ENCODE assay signal across 24 cellular contexts in genomic region chr11:75591371-75591770, GRCh38.
"Had no signal": no experiment of that assay in that cellular context is flagged by ENCODE, and none has a peak within 500 bp of the region (broad histone marks: within the 10 kb centered on the region; RNA-seq: fewer than 3 reads in every experiment).

No MANE protein-coding gene starts in this region.

- H3K36me3 Mint-ChIP-seq: activated CD8-positive, alpha-beta memory T cell treated with anti-CD3 and anti-CD28 coated beads, Interleukin-2, amount 10 ng/mL, durations not matched to agents 7 days and 5 days; activated naive CD4-positive, alpha-beta T cell treated with anti-CD3 and anti-CD28 coated beads, Interleukin-2, amount 50 U/mL, for 24 hours; T-cell had no signal

- H3K4me3 ChIP-seq: breast epithelium had no signal

- ATAC-seq: activated CD8-positive, alpha-beta memory T cell treated with anti-CD3 and anti-CD28 coated beads, Interleukin-2, amount 10 ng/mL, durations not matched to agents 7 days and 5 days; T-cell had no signal

- H3K9ac ChIP-seq: KMS-11 had no signal

- H3K27ac ChIP-seq: breast epithelium, KMS-11 had no signal

- H3K9me3 Mint-ChIP-seq: activated B cell treated with CpG ODN at 0.5 μM for 24 hours; activated CD4-positive, alpha-beta T cell treated with anti-CD3 and anti-CD28 coated beads, Interleukin-2, amount 10 ng/mL, durations not matched to agents 24 days and 14 days; activated naive CD4-positive, alpha-beta T cell treated with anti-CD3 and anti-CD28 coated beads, Interleukin-2, amount 50 U/mL, for 24 hours; activated T-cell treated with anti-CD3 and anti-CD28 coated beads, Interleukin-2, amount 50 U/mL, for 24 hours; activated T-helper 1 cell treated with anti-CD3 and anti-CD28 coated beads, Interleukin-12 subunit alpha, Interleukin-12 subunit beta, Interleukin-2, Interleukin-4 antibody, amounts not matched to agents 30 ng/mL and 10 ng/mL and 1 ng/mL, durations not matched to agents 14 hours and 24 hours and 36 hours; T-cell had no signal

- H3K27me3 Mint-ChIP-seq: activated naive CD4-positive, alpha-beta T cell treated with anti-CD3 and anti-CD28 coated beads, Interleukin-2, amount 50 U/mL, for 24 hours; activated T-cell treated with anti-CD3 and anti-CD28 coated beads, Interleukin-2, amount 50 U/mL, for 24 hours had no signal

- H3K27me3 ChIP-seq: breast epithelium had no signal

- H3K4me2 ChIP-seq: KMS-11 had no signal

- H3K4me3 Mint-ChIP-seq: activated B cell treated with CpG ODN at 0.5 μM for 24 hours; activated CD4-positive, alpha-beta T cell treated with anti-CD3 and anti-CD28 coated beads, Interleukin-2, amount 10 ng/mL, durations not matched to agents 24 days and 14 days; activated CD8-positive, alpha-beta memory T cell treated with anti-CD3 and anti-CD28 coated beads, Interleukin-2, amount 10 ng/mL, durations not matched to agents 7 days and 5 days; activated naive CD4-positive, alpha-beta T cell treated with anti-CD3 and anti-CD28 coated beads, Interleukin-2, amount 50 U/mL, for 24 hours; activated T-cell treated with anti-CD3 and anti-CD28 coated beads, Interleukin-2, amount 50 U/mL, for 24 hours; activated T-helper 1 cell treated with anti-CD3 and anti-CD28 coated beads, Interleukin-12 subunit alpha, Interleukin-12 subunit beta, Interleukin-2, Interleukin-4 antibody, amounts not matched to agents 30 ng/mL and 10 ng/mL and 1 ng/mL, durations not matched to agents 14 hours and 24 hours and 36 hours; T-cell had no signal

- H3K4me1 ChIP-seq: breast epithelium had no signal

- DNase-seq: activated B cell treated with CpG ODN at 0.5 μM for 24 hours; activated CD4-positive, alpha-beta T cell treated with anti-CD3 and anti-CD28 coated beads for 1 hour; activated CD4-positive, alpha-beta T cell treated with anti-CD3 and anti-CD28 coated beads, Interleukin-2, amount 10 ng/mL, durations not matched to agents 24 days and 14 days; activated CD4-positive, alpha-beta T cell treated with anti-CD3 and anti-CD28 coated beads, Interleukin-2, amount 50 U/mL, for 48 hours; activated CD8-positive, alpha-beta memory T cell treated with anti-CD3 and anti-CD28 coated beads, Interleukin-2, amount 10 ng/mL, durations not matched to agents 7 days and 5 days; activated effector memory CD4-positive, alpha-beta T cell treated with Interleukin-2 at 50 U/mL for 16 hours; activated naive CD4-positive, alpha-beta T cell; activated T-cell treated with anti-CD3 and anti-CD28 coated beads, Interleukin-2, amount 50 U/mL, for 24 hours; aorta; NCI-H1417 treated with DMSO at 0.1 percent for 48 hours; NCI-H1694; NCI-H2081; NCI-H2171; NCI-H2227 treated with DMSO at 0.1 percent for 48 hours; NCI-H446 treated with DMSO at 0.1 percent for 48 hours; NCI-H526 treated with DMSO at 0.1 percent for 48 hours; SHP77 treated with DMSO at 0.1 percent for 48 hours; T-cell; T-helper 2 cell; T1000 had no signal

- H3K36me3 ChIP-seq: breast epithelium had no signal

- H3K9me3 ChIP-seq: breast epithelium had no signal

- H3K27ac Mint-ChIP-seq: activated B cell treated with CpG ODN at 0.5 μM for 24 hours; activated CD4-positive, alpha-beta T cell treated with anti-CD3 and anti-CD28 coated beads, Interleukin-2, amount 10 ng/mL, durations not matched to agents 24 days and 14 days; activated CD8-positive, alpha-beta memory T cell treated with anti-CD3 and anti-CD28 coated beads, Interleukin-2, amount 10 ng/mL, durations not matched to agents 7 days and 5 days; activated naive CD4-positive, alpha-beta T cell treated with anti-CD3 and anti-CD28 coated beads, Interleukin-2, amount 50 U/mL, for 24 hours; activated T-cell treated with anti-CD3 and anti-CD28 coated beads, Interleukin-2, amount 50 U/mL, for 24 hours; activated T-helper 1 cell treated with anti-CD3 and anti-CD28 coated beads, Interleukin-12 subunit alpha, Interleukin-12 subunit beta, Interleukin-2, Interleukin-4 antibody, amounts not matched to agents 30 ng/mL and 10 ng/mL and 1 ng/mL, durations not matched to agents 14 hours and 24 hours and 36 hours; T-cell had no signal
